In the genomic region with DNA sequence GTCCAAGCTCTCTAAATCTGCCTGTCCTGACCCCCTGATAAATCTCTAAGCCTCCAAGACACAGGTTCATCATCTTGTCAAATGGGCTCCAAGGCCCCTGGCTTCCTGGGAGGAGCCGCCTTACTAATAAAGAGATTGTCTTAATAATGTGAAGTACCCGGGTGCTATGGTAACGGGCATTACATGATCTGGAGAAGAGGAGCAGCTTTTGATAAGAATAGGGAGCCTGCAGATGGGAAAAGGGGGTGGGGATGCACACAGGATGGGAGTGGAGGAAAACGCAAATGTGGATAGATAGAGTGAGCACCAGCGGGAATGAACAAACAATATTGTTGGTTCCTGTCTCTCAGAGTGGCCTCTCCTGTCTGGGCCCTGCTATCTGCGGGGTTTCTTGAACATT, we compare ENCODE assay signal across 26 cellular contexts. TPM values are rescaled to one million over a fixed set of nuclear protein-coding genes. Genes with fewer than 3 reads are reported as not detected.
"Had no signal": no experiment of that assay in that cellular context is flagged by ENCODE, and none has a peak within 500 bp of the region (broad histone marks: within the 10 kb centered on the region; RNA-seq: fewer than 3 reads in every experiment).

No MANE protein-coding gene starts in this region.

- H3K9me3 ChIP-seq: body of pancreas, heart left ventricle, mucosa of descending colon, sigmoid colon, transverse colon had no signal

- DNase-seq: activated CD4-positive, alpha-beta T cell treated with anti-CD3 and anti-CD28 coated beads, Interleukin-2, amount 10 ng/mL, durations not matched to agents 7 days and 5 days; activated CD4-positive, CD25-positive, alpha-beta regulatory T cell treated with anti-CD3 and anti-CD28 coated beads, Interleukin-2, amount 50 U/mL, for 72 hours; activated CD8-positive, alpha-beta memory T cell treated with anti-CD3 and anti-CD28 coated beads, Interleukin-2, amount 10 ng/mL, durations not matched to agents 7 days and 5 days; activated CD8-positive, alpha-beta T cell treated with anti-CD3 and anti-CD28 coated beads for 36 hours; activated gamma-delta T cell; activated naive CD4-positive, alpha-beta T cell treated with anti-CD3 and anti-CD28 coated beads, Interleukin-2, amount 50 U/mL, for 16 hours; activated T-cell treated with anti-CD3 and anti-CD28 coated beads for 4 hours; anterior cingulate cortex; body of pancreas; cortex of kidney; heart left ventricle; left ventricle myocardium superior; mucosa of descending colon; nephron progenitor cell; sigmoid colon; stimulated activated CD4-positive, alpha-beta T cell treated with anti-CD3 and anti-CD28 coated beads, Interleukin-15, amount 100 ng/mL, for 24 hours; stimulated activated CD4-positive, alpha-beta T cell treated with anti-CD3 and anti-CD28 coated beads, Interleukin-2, amount 100 ng/mL, for 48 hours; stimulated activated CD8-positive, alpha-beta memory T cell treated with anti-CD3 and anti-CD28 coated beads, Interleukin-4, amount 100 ng/mL, for 48 hours; stimulated activated naive B cell treated with anti-CD40 and anti-IgM and Interleukin-4, amounts not matched to agents 10 μg/mL and 1 μg/mL and 100 μg/mL, for 72 hours; transverse colon had no signal

- ATAC-seq: activated CD8-positive, alpha-beta memory T cell treated with anti-CD3 and anti-CD28 coated beads, Interleukin-2, amount 10 ng/mL, durations not matched to agents 7 days and 5 days; activated CD8-positive, alpha-beta T cell treated with anti-CD3 and anti-CD28 coated beads for 36 hours; body of pancreas; heart left ventricle; left ventricle myocardium superior; mucosa of descending colon; stimulated activated naive B cell treated with anti-CD40 and anti-IgM and Interleukin-4, amounts not matched to agents 10 μg/mL and 1 μg/mL and 100 μg/mL, for 72 hours had no signal

- H3K27me3 ChIP-seq: body of pancreas, cardiac muscle cell, heart left ventricle, sigmoid colon, transverse colon had no signal

- H3K4me3 ChIP-seq: body of pancreas, cardiac muscle cell, heart left ventricle, mucosa of descending colon, sigmoid colon, smooth muscle cell, transverse colon had no signal

- H3K4me1 ChIP-seq: body of pancreas, sigmoid colon, transverse colon had no signal

- H3K36me3 ChIP-seq: cardiac muscle cell, heart left ventricle, sigmoid colon, transverse colon had no signal

- H3K27ac ChIP-seq: body of pancreas, cardiac muscle cell, epithelial cell of prostate, heart left ventricle, sigmoid colon, transverse colon, VCaP had no signal

RNA-seq across cellular contexts. Expression of a gene that starts 11.9 kb away (rescaled TPM):
- total RNA-seq: activated CD4-positive, alpha-beta T cell treated with anti-CD3 and anti-CD28 coated beads, Interleukin-2, amount 10 ng/mL, durations not matched to agents 7 days and 5 days; activated CD8-positive, alpha-beta memory T cell treated with anti-CD3 and anti-CD28 coated beads, Interleukin-2, amount 10 ng/mL, durations not matched to agents 7 days and 5 days; activated CD8-positive, alpha-beta T cell treated with anti-CD3 and anti-CD28 coated beads for 36 hours; fibroblast of villous mesenchyme; renal cortical epithelial cell; smooth muscle cell had no signal
